In genomic region chr12:6570264-6570887, GRCh38 we compare ENCODE assay signal across 9 cellular contexts. TPM values are rescaled to one million over a fixed set of nuclear protein-coding genes. Genes with fewer than 3 reads are reported as not detected.
DNase-seq lines count a peak whose midpoint lies in the region; ATAC-seq, FAIRE-seq and TF ChIP-seq lines count a peak whose summit lies in the region.
"Had no signal": no experiment of that assay in that cellular context is flagged by ENCODE, and none has a peak within 500 bp of the region (broad histone marks: within the 10 kb centered on the region; RNA-seq: fewer than 3 reads in every experiment).

No MANE protein-coding gene starts in this region.

- H3K4me3 Mint-ChIP-seq in naive thymus-derived CD4-positive, alpha-beta T cell: peak overlapping the region in 7 of 10 donors; percentile 36 to 100 (median 94)

- H3K9me3 ChIP-seq in SJCRH30 (replicated peaks): no peaks in the 10 kb centered on the region
- no peaks in the 10 kb centered on the region for H3K9me3 ChIP-seq in naive thymus-derived CD4-positive, alpha-beta T cell (ENCODE audit: control insufficient read depth in 2 of 3, low read length in 3 of 3)

- CTCF ChIA-PET in naive thymus-derived CD4-positive, alpha-beta T cell (lab: Charles Lee): interaction anchor here (0.6 to 1.8 kb wide), 9 partner anchors 9 to 208 kb away, joined by 3 to 6 read pairs (median 3); no protein-coding TSS in a partner anchor

- H3K36me3 Mint-ChIP-seq in naive thymus-derived CD4-positive, alpha-beta T cell: peaks cover 10 to 41% (median 29%) of the 10 kb centered on the region in 5 donors

- H3K27me3 ChIP-seq in SJCRH30: no peaks in the 10 kb centered on the region
- H3K27me3 ChIP-seq in naive thymus-derived CD4-positive, alpha-beta T cell (ENCODE audit: control insufficient read depth in 2 of 2, insufficient read depth in 2 of 2, low read length in 2 of 2): no peaks in the 10 kb centered on the region

- POLR2A ChIA-PET in naive thymus-derived CD4-positive, alpha-beta T cell (lab: Charles Lee): interaction anchor here (0.7 to 1.4 kb wide), 6 partner anchors 8 to 217 kb away, joined by 3 to 8 read pairs (median 3); partner anchors contain the start of gene IFFO1

- TF ChIP-seq CTCF in cardiac fibroblast (IDR thresholded peaks at IDR 0.05; ENCODE audit: low read depth, low read length): peak; percentile 52

- H3K27ac Mint-ChIP-seq in naive thymus-derived CD4-positive, alpha-beta T cell: peak overlapping the region; percentile 47 to 99 (median 86)

- ATAC-seq in naive thymus-derived CD4-positive, alpha-beta T cell: no peak
- ATAC-seq in GM18909 (IDR thresholded peaks at IDR 0.05; ENCODE audit: poor library complexity, unreplicated experiment): no peak
- ATAC-seq in GM21576 (IDR thresholded peaks at IDR 0.05; ENCODE audit: unreplicated experiment): no peak
- ATAC-seq in GM19455 (IDR thresholded peaks at IDR 0.05; ENCODE audit: unreplicated experiment): no peak

- intact Hi-C loops in naive thymus-derived CD4-positive, alpha-beta T cell (cut with micrococcal nuclease): loop anchor here (1.0 kb wide), 2 partner anchors 35 to 183 kb away; partner anchors contain the start of gene MLF2 (in 1 of the 2)

- H3K9me3 Mint-ChIP-seq in naive thymus-derived CD4-positive, alpha-beta T cell: peaks cover 0 to 1% (median 0%) of the 10 kb centered on the region in 11 donors

- peaks cover 70% of the 10 kb centered on the region for H3K36me3 ChIP-seq in SJCRH30
- H3K36me3 ChIP-seq in naive thymus-derived CD4-positive, alpha-beta T cell (ENCODE audit: control insufficient read depth in 2 of 3, insufficient read depth in 3 of 3, low read length in 3 of 3): peaks cover 14 to 64% (median 14%) of the 10 kb centered on the region in 3 experiments

- H3K4me1 ChIP-seq in SJCRH30: no peaks in the 10 kb centered on the region
- peaks cover 8 to 18% of the 10 kb centered on the region in 2 donors for H3K4me1 ChIP-seq in naive thymus-derived CD4-positive, alpha-beta T cell (ENCODE audit: control insufficient read depth in 2 of 2, insufficient read depth in 2 of 2, low read length in 2 of 2)

- no peak overlapping the region for H3K4me3 ChIP-seq in SJCRH30
- no peak overlapping the region for H3K4me3 ChIP-seq in cardiac fibroblast (replicated peaks in 1 of 2; ENCODE audit: low read depth in 2 of 2, low read length in 2 of 2)
- H3K4me3 ChIP-seq in naive thymus-derived CD4-positive, alpha-beta T cell (ENCODE audit: low read length): no peak overlapping the region
- H3K4me3 ChIP-seq: skin epidermis had no signal

- H3K27ac ChIP-seq in SJCRH30: no peak overlapping the region
- H3K27ac ChIP-seq in naive thymus-derived CD4-positive, alpha-beta T cell (ENCODE audit: low read depth, low read length): no peak overlapping the region
- H3K27ac ChIP-seq: skin epidermis had no signal

- H3K27me3 Mint-ChIP-seq in naive thymus-derived CD4-positive, alpha-beta T cell: no peaks in the 10 kb centered on the region

- FAIRE-seq in HTR-8/SVneo (lab: Jason Lieb, UNC): peak; percentile 16

- peak; percentile 63 for DNase-seq in DMS114 treated with DMSO at 0.1 percent for 48 hours (lab: John Stamatoyannopoulos, UW; ENCODE audit: unreplicated experiment)
- DNase-seq in HTR-8/SVneo (ENCODE audit: insufficient read length, low spot score): peak; percentile 74
- peak; percentile 69 for DNase-seq in SJCRH30
- peak; percentile 26 to 49 for DNase-seq in cardiac fibroblast (ENCODE audit: low read depth in 2 of 2)
- DNase-seq in naive thymus-derived CD4-positive, alpha-beta T cell: peak in 1 of 9 donors; percentile 51

- peaks cover 17 to 49% (median 44%) of the 10 kb centered on the region in 7 donors for H3K4me1 Mint-ChIP-seq in naive thymus-derived CD4-positive, alpha-beta T cell

RNA-seq across cellular contexts. Expression of gene NOP2, which starts 2.3 kb away (rescaled TPM):
- total RNA-seq in SJCRH30 (2014; rRNA removed; shearing (Covaris generic)): 63.8 and 67.7 TPM in 2 replicates
- 100 to 1,000 TPM in 1 of 5 experiments, 10 to 100 TPM in 4; 74.4 to 102 (median 87.6) TPM for total RNA-seq in naive thymus-derived CD4-positive, alpha-beta T cell
- 10 to 100 TPM; 24.2 to 53.7 TPM for polyA plus RNA-seq in naive thymus-derived CD4-positive, alpha-beta T cell

RNA-seq across cellular contexts. Expression of gene IFFO1, which starts 14.5 kb away (rescaled TPM):
- total RNA-seq in SJCRH30 (2014; rRNA removed; shearing (Covaris generic)): 10.3 and 13.8 TPM in 2 replicates
- 10 to 100 TPM; 28.2 to 55.9 (median 45.9) TPM for total RNA-seq in naive thymus-derived CD4-positive, alpha-beta T cell
- 10 to 100 TPM in 1 of 2 donors, 1 to 10 TPM in 1; 5.4 to 11.4 TPM for polyA plus RNA-seq in naive thymus-derived CD4-positive, alpha-beta T cell

RNA-seq across cellular contexts. Expression of gene GAPDH, which starts 36.1 kb away (rescaled TPM):
- total RNA-seq in SJCRH30 (2014; rRNA removed; shearing (Covaris generic)): 4,776 and 4,843 TPM in 2 replicates
- 1,000 to 10,000 TPM in 1 of 5 experiments, 100 to 1,000 TPM in 4; 330 to 4,503 (median 379) TPM for total RNA-seq in naive thymus-derived CD4-positive, alpha-beta T cell
- 1,000 to 10,000 TPM; 1,202 to 1,413 TPM for polyA plus RNA-seq in naive thymus-derived CD4-positive, alpha-beta T cell

RNA-seq across cellular contexts. Expression of gene CHD4, which starts 36.8 kb away (rescaled TPM):
- 300 and 311 TPM in 2 replicates for total RNA-seq in SJCRH30 (2014; rRNA removed; shearing (Covaris generic))
- 100 to 1,000 TPM; 246 to 387 (median 267) TPM for total RNA-seq in naive thymus-derived CD4-positive, alpha-beta T cell
- 10 to 100 TPM; 41.8 to 91.4 TPM for polyA plus RNA-seq in naive thymus-derived CD4-positive, alpha-beta T cell
